Comparison of ENCODE assay signal across 8 cellular contexts in the genomic region with DNA sequence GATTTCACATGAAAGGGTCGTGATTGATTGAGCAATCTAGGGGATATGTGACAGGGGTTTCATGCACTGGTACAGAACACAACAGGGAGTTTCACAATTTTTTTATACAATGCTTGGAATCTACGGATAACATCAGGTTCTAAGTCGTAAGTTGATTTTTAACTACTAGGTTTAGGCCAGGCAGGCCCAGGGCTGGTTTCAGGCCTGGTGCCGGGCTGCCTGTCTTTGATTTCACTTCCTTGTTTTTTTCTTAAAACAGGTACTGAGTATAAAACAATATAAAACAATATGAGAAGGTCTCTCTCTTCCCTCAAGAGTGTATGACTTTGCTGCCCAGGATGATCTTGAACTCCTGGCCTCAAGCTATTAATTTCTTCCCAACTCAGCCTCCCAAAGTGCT. TPM values are rescaled to one million over a fixed set of nuclear protein-coding genes. Genes with fewer than 3 reads are reported as not detected.
DNase-seq lines count a peak whose midpoint lies in the region; TF ChIP-seq lines count a peak whose summit lies in the region.
"Not testable (repeated sequence)": the region's sequence is repeated elsewhere in the genome, so short reads cannot be mapped to it uniquely, and the experiment has no call there.

No MANE protein-coding gene starts in this region.

- H3K4me3 ChIP-seq in SK-N-MC = not testable (repeated sequence)

- H3K27ac Mint-ChIP-seq in HFFc6 = peak overlapping the region; percentile 49
- H3K27ac Mint-ChIP-seq in activated T-cell treated with anti-CD3 and anti-CD28 coated beads, Interleukin-2, amount 50 U/mL, for 24 hours = peak overlapping the region; percentile 54
- H3K27ac Mint-ChIP-seq in osteocyte (ENCODE audit: unreplicated experiment) = peak overlapping the region; percentile 59
- H3K27ac Mint-ChIP-seq in stimulated activated naive CD8-positive, alpha-beta T cell treated with anti-CD3 and anti-CD28 coated beads, Interleukin-15, Interleukin-2, amounts not matched to agents 100 ng/mL and 50 ng/mL, for 24 hours = peak overlapping the region; percentile 76

- not testable (repeated sequence) for H3K9me3 Mint-ChIP-seq in HFFc6; osteocyte (ENCODE audit: unreplicated experiment); stimulated activated naive CD8-positive, alpha-beta T cell treated with anti-CD3 and anti-CD28 coated beads, Interleukin-15, Interleukin-2, amounts not matched to agents 100 ng/mL and 50 ng/mL, for 24 hours
- H3K9me3 Mint-ChIP-seq in activated T-cell treated with anti-CD3 and anti-CD28 coated beads, Interleukin-2, amount 50 U/mL, for 24 hours = peaks cover 10% of the 10 kb centered on the region

- not testable (repeated sequence) for H3K9ac ChIP-seq in SK-N-MC (ENCODE audit: insufficient read length)

- not testable (repeated sequence) for H3K4me3 Mint-ChIP-seq in HFFc6; activated T-cell treated with anti-CD3 and anti-CD28 coated beads, Interleukin-2, amount 50 U/mL, for 24 hours; osteocyte (ENCODE audit: unreplicated experiment); stimulated activated naive CD8-positive, alpha-beta T cell treated with anti-CD3 and anti-CD28 coated beads, Interleukin-15, Interleukin-2, amounts not matched to agents 100 ng/mL and 50 ng/mL, for 24 hours

- H3K27ac ChIP-seq in SK-N-MC (peak overlapping the region; percentile 23), epithelial cell of prostate (peak overlapping the region; percentile 7)

- DNase-seq in DMS53 (lab: John Stamatoyannopoulos, UW) (peak; percentile 14), MV-4-11 (lab: John Stamatoyannopoulos, UW) (peak; percentile 53)
- not testable (repeated sequence) for DNase-seq in HFFc6; SK-N-MC (ENCODE audit: low read depth, low spot score); activated T-cell treated with anti-CD3 and anti-CD28 coated beads, Interleukin-2, amount 50 U/mL, for 24 hours; epithelial cell of prostate (ENCODE audit: low read depth, low spot score); osteocyte (ENCODE audit: extremely low spot score, unreplicated experiment)

- H3K4me1 Mint-ChIP-seq in HFFc6 (ENCODE audit: low read depth) (peaks cover 14% of the 10 kb centered on the region), osteocyte (ENCODE audit: unreplicated experiment) (peaks cover 26% of the 10 kb centered on the region)
- H3K4me1 Mint-ChIP-seq in activated T-cell treated with anti-CD3 and anti-CD28 coated beads, Interleukin-2, amount 50 U/mL, for 24 hours (ENCODE audit: low read depth) = peaks cover 41% of the 10 kb centered on the region
- peaks cover 48% of the 10 kb centered on the region for H3K4me1 Mint-ChIP-seq in stimulated activated naive CD8-positive, alpha-beta T cell treated with anti-CD3 and anti-CD28 coated beads, Interleukin-15, Interleukin-2, amounts not matched to agents 100 ng/mL and 50 ng/mL, for 24 hours (ENCODE audit: low read depth)

- TF ChIP-seq CTCF in HFFc6 (IDR thresholded peaks at IDR 0.05); osteocyte (IDR thresholded peaks at IDR 0.05): not testable (repeated sequence)

- H3K27me3 Mint-ChIP-seq in HFFc6 (ENCODE audit: insufficient read depth); activated T-cell treated with anti-CD3 and anti-CD28 coated beads, Interleukin-2, amount 50 U/mL, for 24 hours; osteocyte (ENCODE audit: unreplicated experiment); stimulated activated naive CD8-positive, alpha-beta T cell treated with anti-CD3 and anti-CD28 coated beads, Interleukin-15, Interleukin-2, amounts not matched to agents 100 ng/mL and 50 ng/mL, for 24 hours: not testable (repeated sequence)

- H3K36me3 ChIP-seq in SK-N-MC (ENCODE audit: insufficient read depth, low read length) = peaks cover 45% of the 10 kb centered on the region

- not testable (repeated sequence) for H3K9me3 ChIP-seq in SK-N-MC (ENCODE audit: low read depth, low read length)

- H3K36me3 Mint-ChIP-seq in HFFc6 (ENCODE audit: low read depth) = peaks cover 48% of the 10 kb centered on the region
- peaks cover 96% of the 10 kb centered on the region for H3K36me3 Mint-ChIP-seq in activated T-cell treated with anti-CD3 and anti-CD28 coated beads, Interleukin-2, amount 50 U/mL, for 24 hours (ENCODE audit: low read depth)
- H3K36me3 Mint-ChIP-seq in osteocyte (ENCODE audit: unreplicated experiment) = peaks cover 49% of the 10 kb centered on the region
- peaks cover 85% of the 10 kb centered on the region for H3K36me3 Mint-ChIP-seq in stimulated activated naive CD8-positive, alpha-beta T cell treated with anti-CD3 and anti-CD28 coated beads, Interleukin-15, Interleukin-2, amounts not matched to agents 100 ng/mL and 50 ng/mL, for 24 hours (ENCODE audit: low read depth)

RNA-seq across cellular contexts. Expression of gene RPS23, which starts 4.7 kb away (rescaled TPM):
- total RNA-seq in HFFc6 (2021; fragmentation: NEBNext Ultra II Directional; extraction: Animal tissue kit (Norgen Biotek cat#: 25700)) = 1,000 to 10,000 TPM; 1,416 to 1,929 (median 1,647) TPM
- 1,698 and 1,751 TPM in 2 replicates for total RNA-seq in osteocyte
